Comparison of ENCODE assay signal across 26 cellular contexts in genomic region chr2:219887870-219888269, GRCh38.
"Had no signal": no experiment of that assay in that cellular context is flagged by ENCODE, and none has a peak within 500 bp of the region (broad histone marks: within the 10 kb centered on the region; RNA-seq: fewer than 3 reads in every experiment).

No MANE protein-coding gene starts in this region.

- H3K27me3 ChIP-seq: colonic mucosa, gastroesophageal sphincter, neutrophil, ovary, testis, uterus had no signal

- H3K4me3 Mint-ChIP-seq: activated CD4-positive, alpha-beta T cell treated with anti-CD3 and anti-CD28 coated beads, Interleukin-2, amount 10 ng/mL, durations not matched to agents 7 days and 5 days; activated CD8-positive, alpha-beta memory T cell treated with anti-CD3 and anti-CD28 coated beads, Interleukin-2, amount 10 ng/mL, durations not matched to agents 7 days and 5 days; activated CD8-positive, alpha-beta T cell treated with anti-CD3 and anti-CD28 coated beads for 36 hours; activated T-helper 1 cell treated with anti-CD3 and anti-CD28 coated beads, Interleukin-12 subunit alpha, Interleukin-12 subunit beta, Interleukin-2, Interleukin-4 antibody, amounts not matched to agents 30 ng/mL and 10 ng/mL and 1 ng/mL, durations not matched to agents 14 hours and 24 hours and 36 hours; memory B cell; natural killer cell treated with Interleukin-12 subunit alpha and Interleukin-12 subunit beta and Interleukin-15 and Interleukin-18, amount 100 ng/mL, for 72 hours; stimulated activated naive B cell treated with anti-CD40 and anti-IgM and Interleukin-4, amounts not matched to agents 10 μg/mL and 1 μg/mL and 100 μg/mL, for 72 hours had no signal

- H3K27ac ChIP-seq: colonic mucosa, dorsolateral prefrontal cortex, esophagus squamous epithelium, gastroesophageal sphincter, neutrophil, ovary, prostate gland, testis, uterus had no signal

- H3K27ac Mint-ChIP-seq: activated CD4-positive, alpha-beta T cell treated with anti-CD3 and anti-CD28 coated beads, Interleukin-2, amount 10 ng/mL, durations not matched to agents 7 days and 5 days; activated CD8-positive, alpha-beta memory T cell treated with anti-CD3 and anti-CD28 coated beads, Interleukin-2, amount 10 ng/mL, durations not matched to agents 7 days and 5 days; activated CD8-positive, alpha-beta T cell treated with anti-CD3 and anti-CD28 coated beads for 36 hours; activated naive CD4-positive, alpha-beta T cell treated with anti-CD3 and anti-CD28 coated beads, Interleukin-2, amount 50 U/mL, for 72 hours; activated T-helper 1 cell treated with anti-CD3 and anti-CD28 coated beads, Interleukin-12 subunit alpha, Interleukin-12 subunit beta, Interleukin-2, Interleukin-4 antibody, amounts not matched to agents 30 ng/mL and 10 ng/mL and 1 ng/mL, durations not matched to agents 14 hours and 24 hours and 36 hours; memory B cell; natural killer cell treated with Interleukin-12 subunit alpha and Interleukin-12 subunit beta and Interleukin-15 and Interleukin-18, amount 100 ng/mL, for 72 hours; stimulated activated naive B cell treated with anti-CD40 and anti-IgM and Interleukin-4, amounts not matched to agents 10 μg/mL and 1 μg/mL and 100 μg/mL, for 72 hours had no signal

- H3K36me3 Mint-ChIP-seq: activated CD8-positive, alpha-beta memory T cell treated with anti-CD3 and anti-CD28 coated beads, Interleukin-2, amount 10 ng/mL, durations not matched to agents 7 days and 5 days; activated naive CD4-positive, alpha-beta T cell treated with anti-CD3 and anti-CD28 coated beads, Interleukin-2, amount 50 U/mL, for 72 hours; memory B cell; natural killer cell treated with Interleukin-12 subunit alpha and Interleukin-12 subunit beta and Interleukin-15 and Interleukin-18, amount 100 ng/mL, for 72 hours; stimulated activated naive B cell treated with anti-CD40 and anti-IgM and Interleukin-4, amounts not matched to agents 10 μg/mL and 1 μg/mL and 100 μg/mL, for 72 hours had no signal

- ATAC-seq: activated CD8-positive, alpha-beta memory T cell treated with anti-CD3 and anti-CD28 coated beads, Interleukin-2, amount 10 ng/mL, durations not matched to agents 7 days and 5 days; activated CD8-positive, alpha-beta T cell treated with anti-CD3 and anti-CD28 coated beads for 36 hours; activated naive CD4-positive, alpha-beta T cell treated with anti-CD3 and anti-CD28 coated beads, Interleukin-2, amount 50 U/mL, for 72 hours; gastroesophageal sphincter; left cardiac atrium; natural killer cell treated with Interleukin-12 subunit alpha and Interleukin-12 subunit beta and Interleukin-15 and Interleukin-18, amount 100 ng/mL, for 72 hours; stimulated activated naive B cell treated with anti-CD40 and anti-IgM and Interleukin-4, amounts not matched to agents 10 μg/mL and 1 μg/mL and 100 μg/mL, for 72 hours had no signal

- H3K9me3 Mint-ChIP-seq: activated CD4-positive, alpha-beta T cell treated with anti-CD3 and anti-CD28 coated beads, Interleukin-2, amount 10 ng/mL, durations not matched to agents 7 days and 5 days; activated CD8-positive, alpha-beta T cell treated with anti-CD3 and anti-CD28 coated beads for 36 hours; activated naive CD4-positive, alpha-beta T cell treated with anti-CD3 and anti-CD28 coated beads, Interleukin-2, amount 50 U/mL, for 72 hours; activated T-helper 1 cell treated with anti-CD3 and anti-CD28 coated beads, Interleukin-12 subunit alpha, Interleukin-12 subunit beta, Interleukin-2, Interleukin-4 antibody, amounts not matched to agents 30 ng/mL and 10 ng/mL and 1 ng/mL, durations not matched to agents 14 hours and 24 hours and 36 hours; memory B cell; natural killer cell treated with Interleukin-12 subunit alpha and Interleukin-12 subunit beta and Interleukin-15 and Interleukin-18, amount 100 ng/mL, for 72 hours had no signal

- DNase-seq: activated CD4-positive, alpha-beta T cell treated with anti-CD3 and anti-CD28 coated beads, Interleukin-2, amount 10 ng/mL, durations not matched to agents 7 days and 5 days; activated CD4-positive, CD25-positive, alpha-beta regulatory T cell treated with anti-CD3 and anti-CD28 coated beads, Interleukin-2, amount 50 U/mL, for 72 hours; activated CD8-positive, alpha-beta memory T cell treated with anti-CD3 and anti-CD28 coated beads, Interleukin-2, amount 10 ng/mL, durations not matched to agents 7 days and 5 days; activated CD8-positive, alpha-beta T cell treated with anti-CD3 and anti-CD28 coated beads for 36 hours; activated gamma-delta T cell; aorta; colonic mucosa; dorsolateral prefrontal cortex; esophagus squamous epithelium; head of caudate nucleus; hypothalamus; left cardiac atrium; ovary; stimulated activated CD4-positive, alpha-beta T cell treated with anti-CD3 and anti-CD28 coated beads, Interleukin-2, amount 100 ng/mL, for 48 hours; stimulated activated CD8-positive, alpha-beta memory T cell treated with anti-CD3 and anti-CD28 coated beads, Interleukin-4, amount 100 ng/mL, for 48 hours; stimulated activated naive B cell treated with anti-CD40 and anti-IgM and Interleukin-4, amounts not matched to agents 10 μg/mL and 1 μg/mL and 100 μg/mL, for 72 hours; testis; trophoblast cell; uterus had no signal

- H3K9me3 ChIP-seq: colonic mucosa, esophagus squamous epithelium, gastroesophageal sphincter, neutrophil, prostate gland, testis, uterus had no signal

- H3K4me3 ChIP-seq: colonic mucosa, dorsolateral prefrontal cortex, esophagus squamous epithelium, gastroesophageal sphincter, ovary, prostate gland, testis, uterus had no signal

- H3K4me1 Mint-ChIP-seq: activated CD4-positive, alpha-beta T cell treated with anti-CD3 and anti-CD28 coated beads, Interleukin-2, amount 10 ng/mL, durations not matched to agents 7 days and 5 days; activated CD8-positive, alpha-beta memory T cell treated with anti-CD3 and anti-CD28 coated beads, Interleukin-2, amount 10 ng/mL, durations not matched to agents 7 days and 5 days; memory B cell; stimulated activated naive B cell treated with anti-CD40 and anti-IgM and Interleukin-4, amounts not matched to agents 10 μg/mL and 1 μg/mL and 100 μg/mL, for 72 hours had no signal

- H3K4me1 ChIP-seq: colonic mucosa, esophagus squamous epithelium, gastroesophageal sphincter, prostate gland, testis, uterus had no signal

- H3K36me3 ChIP-seq: colonic mucosa, esophagus squamous epithelium, gastroesophageal sphincter, neutrophil, ovary, prostate gland, uterus had no signal

- H3K27me3 Mint-ChIP-seq: stimulated activated naive B cell treated with anti-CD40 and anti-IgM and Interleukin-4, amounts not matched to agents 10 μg/mL and 1 μg/mL and 100 μg/mL, for 72 hours had no signal
